ENCODE assay signal across 1 cellular context in the genomic region with DNA sequence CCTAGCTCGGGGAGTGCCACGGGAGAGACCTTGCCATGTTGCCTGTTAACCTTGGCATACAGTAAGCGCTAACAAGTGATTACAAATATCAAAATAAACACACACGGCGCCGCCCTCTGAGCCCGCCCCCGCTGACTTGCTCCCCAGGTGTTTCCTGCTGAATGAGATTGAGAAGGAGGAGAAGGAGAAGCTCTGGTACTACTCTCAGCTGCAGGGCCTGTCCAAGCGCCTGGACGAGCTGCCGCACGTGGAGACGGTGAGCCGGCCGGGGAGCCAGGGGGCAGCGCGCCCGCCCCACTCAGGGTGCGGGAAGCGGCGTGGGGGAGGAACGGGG.
TF ChIP-seq lines count a peak whose summit lies in the region.

No MANE protein-coding gene starts in this region.

TF ChIP-seq in SK-N-SH, 30 proteins besides CTCF, POLR2A, EP300 and RAD21 (continued from another document):
- TF ChIP-seq, protein P1, sequence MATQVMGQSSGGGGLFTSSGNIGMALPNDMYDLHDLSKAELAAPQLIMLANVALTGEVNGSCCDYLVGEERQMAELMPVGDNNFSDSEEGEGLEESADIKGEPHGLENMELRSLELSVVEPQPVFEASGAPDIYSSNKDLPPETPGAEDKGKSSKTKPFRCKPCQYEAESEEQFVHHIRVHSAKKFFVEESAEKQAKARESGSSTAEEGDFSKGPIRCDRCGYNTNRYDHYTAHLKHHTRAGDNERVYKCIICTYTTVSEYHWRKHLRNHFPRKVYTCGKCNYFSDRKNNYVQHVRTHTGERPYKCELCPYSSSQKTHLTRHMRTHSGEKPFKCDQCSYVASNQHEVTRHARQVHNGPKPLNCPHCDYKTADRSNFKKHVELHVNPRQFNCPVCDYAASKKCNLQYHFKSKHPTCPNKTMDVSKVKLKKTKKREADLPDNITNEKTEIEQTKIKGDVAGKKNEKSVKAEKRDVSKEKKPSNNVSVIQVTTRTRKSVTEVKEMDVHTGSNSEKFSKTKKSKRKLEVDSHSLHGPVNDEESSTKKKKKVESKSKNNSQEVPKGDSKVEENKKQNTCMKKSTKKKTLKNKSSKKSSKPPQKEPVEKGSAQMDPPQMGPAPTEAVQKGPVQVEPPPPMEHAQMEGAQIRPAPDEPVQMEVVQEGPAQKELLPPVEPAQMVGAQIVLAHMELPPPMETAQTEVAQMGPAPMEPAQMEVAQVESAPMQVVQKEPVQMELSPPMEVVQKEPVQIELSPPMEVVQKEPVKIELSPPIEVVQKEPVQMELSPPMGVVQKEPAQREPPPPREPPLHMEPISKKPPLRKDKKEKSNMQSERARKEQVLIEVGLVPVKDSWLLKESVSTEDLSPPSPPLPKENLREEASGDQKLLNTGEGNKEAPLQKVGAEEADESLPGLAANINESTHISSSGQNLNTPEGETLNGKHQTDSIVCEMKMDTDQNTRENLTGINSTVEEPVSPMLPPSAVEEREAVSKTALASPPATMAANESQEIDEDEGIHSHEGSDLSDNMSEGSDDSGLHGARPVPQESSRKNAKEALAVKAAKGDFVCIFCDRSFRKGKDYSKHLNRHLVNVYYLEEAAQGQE (IDR thresholded peaks at IDR 0.05; ENCODE audit: low read depth, low read length), result no peak
- TF ChIP-seq SIN3A (IDR thresholded peaks at IDR 0.05; ENCODE audit: borderline replicate concordance, low read depth, low read length) (no peak), GABPA (IDR thresholded peaks at IDR 0.05; ENCODE audit: low read depth) (no peak), TCF12 (IDR thresholded peaks at IDR 0.05) (no peak), TEAD4 (IDR thresholded peaks at IDR 0.05; ENCODE audit: borderline replicate concordance, insufficient read depth) (no peak), FOSL2 (IDR thresholded peaks at IDR 0.05; ENCODE audit: borderline replicate concordance, low read depth) (no peak), MEF2A (IDR thresholded peaks at IDR 0.05; ENCODE audit: borderline replicate concordance, low read depth) (no peak), RFX5 (IDR thresholded peaks at IDR 0.05; ENCODE audit: low read length) (no peak), POLR2AphosphoS5 (IDR thresholded peaks at IDR 0.05; ENCODE audit: low read depth, low read length) (no peak), RXRA (IDR thresholded peaks at IDR 0.05; ENCODE audit: borderline replicate concordance, low read depth) (no peak)
- TF ChIP-seq, protein P2, sequence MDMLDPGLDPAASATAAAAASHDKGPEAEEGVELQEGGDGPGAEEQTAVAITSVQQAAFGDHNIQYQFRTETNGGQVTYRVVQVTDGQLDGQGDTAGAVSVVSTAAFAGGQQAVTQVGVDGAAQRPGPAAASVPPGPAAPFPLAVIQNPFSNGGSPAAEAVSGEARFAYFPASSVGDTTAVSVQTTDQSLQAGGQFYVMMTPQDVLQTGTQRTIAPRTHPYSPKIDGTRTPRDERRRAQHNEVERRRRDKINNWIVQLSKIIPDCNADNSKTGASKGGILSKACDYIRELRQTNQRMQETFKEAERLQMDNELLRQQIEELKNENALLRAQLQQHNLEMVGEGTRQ (IDR thresholded peaks at IDR 0.05; ENCODE audit: borderline replicate concordance, low read depth, low read length), result no peak
